ENCODE assay signal across 9 cellular contexts in the genomic region with DNA sequence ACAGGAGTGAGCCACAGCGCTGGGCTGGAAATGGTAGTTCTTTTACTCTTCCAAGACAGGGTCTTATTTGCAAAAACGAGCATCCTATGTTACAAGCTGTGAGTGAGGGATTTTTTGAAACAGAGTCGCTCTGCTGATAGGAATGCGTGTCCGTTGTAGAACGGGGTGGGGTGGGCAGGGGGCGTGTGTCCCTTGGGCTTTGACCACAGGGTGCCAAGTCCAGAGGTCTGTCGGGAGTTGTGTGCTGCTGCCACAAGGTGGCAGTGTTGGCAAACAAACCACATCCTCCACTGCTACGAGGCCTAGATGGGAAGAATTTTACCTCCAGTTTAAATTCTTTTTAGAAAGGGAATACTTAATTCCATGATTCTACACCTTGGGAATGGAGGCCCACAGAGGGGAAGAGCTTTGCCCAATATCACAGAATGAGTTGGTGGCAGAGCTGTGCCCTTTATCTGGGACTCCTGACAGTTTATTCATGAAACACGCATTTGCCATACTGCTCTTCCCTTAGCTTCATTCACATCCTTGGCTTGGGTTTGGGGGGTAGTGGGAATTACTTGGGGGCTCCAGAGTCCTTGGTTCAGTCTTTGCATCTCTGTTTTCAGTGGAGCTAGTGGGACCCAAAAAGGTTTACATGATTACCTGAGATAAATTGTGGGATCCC. TPM values are rescaled to one million over a fixed set of nuclear protein-coding genes. Genes with fewer than 3 reads are reported as not detected.
A peak's percentile ranks its signal among the peaks of the same experiment; 100 is the strongest.
DNase-seq lines count a peak whose midpoint lies in the region; ATAC-seq, FAIRE-seq and TF ChIP-seq lines count a peak whose summit lies in the region.
"Had no signal": no experiment of that assay in that cellular context is flagged by ENCODE, and none has a peak within 500 bp of the region (broad histone marks: within the 10 kb centered on the region; RNA-seq: fewer than 3 reads in every experiment).

No MANE protein-coding gene starts in this region.

- TF ChIP-seq POLR2A in IMR-90 (IDR thresholded peaks at IDR 0.05; ENCODE audit: low read depth, low read length): peak; percentile 56; the same call in 1 of the 2 replicates
- no peak for TF ChIP-seq POLR2A in testis (IDR thresholded peaks at IDR 0.05)

- peak; percentile 99 for TF ChIP-seq RAD21 in IMR-90 (IDR thresholded peaks at IDR 0.05; ENCODE audit: low read length)

- POLR2A ChIA-PET in IMR-90 (lab: Charles Lee; ENCODE audit: unreplicated experiment): interaction anchor here (1.9 kb wide), 1 partner anchor 97 kb away, joined by 6 read pairs; no protein-coding TSS in a partner anchor

- no peak overlapping the region for H3K4me2 ChIP-seq in IMR-90 (ENCODE audit: low read depth, low read length)
- peak overlapping the region; percentile 71 for H3K4me2 ChIP-seq in neural progenitor cell

- 0 out of 2 replicates have a peak overlapping the region, but pooled peaks have one; percentile 59 for H2AK5ac ChIP-seq in IMR-90 (ENCODE audit: low read depth, low read length)

- H3K36me3 ChIP-seq in IMR-90 (ENCODE audit: control insufficient read depth, insufficient read depth, low read length) (no peaks in the 10 kb centered on the region), neural progenitor cell (no peaks in the 10 kb centered on the region), testis (ENCODE audit: low read depth, missing control alignments) (no peaks in the 10 kb centered on the region)

- no peak overlapping the region for H4K91ac ChIP-seq in IMR-90 (ENCODE audit: insufficient read depth, low read depth, low read length)

- no peak overlapping the region for H3K18ac ChIP-seq in IMR-90 (ENCODE audit: low read depth, low read length)

- H3K4me1 ChIP-seq in IMR-90 (ENCODE audit: control insufficient read depth, insufficient read depth, low read length): peaks cover 14% of the 10 kb centered on the region
- peaks cover 34% of the 10 kb centered on the region for H3K4me1 ChIP-seq in neural progenitor cell
- peaks cover 6% of the 10 kb centered on the region for H3K4me1 ChIP-seq in testis

- H3K9me3 ChIP-seq in IMR-90 (ENCODE audit: control insufficient read depth, insufficient read depth, low read length) (no peaks in the 10 kb centered on the region), neural progenitor cell (ENCODE audit: low read depth) (no peaks in the 10 kb centered on the region), testis (no peaks in the 10 kb centered on the region)

- H3K27me3 Mint-ChIP-seq in Calu3 (ENCODE audit: unreplicated experiment): no peaks in the 10 kb centered on the region
- peaks cover 2% of the 10 kb centered on the region for H3K27me3 Mint-ChIP-seq in activated T-cell treated with anti-CD3 and anti-CD28 coated beads, Interleukin-2, amount 50 U/mL, for 4 hours (ENCODE audit: low read depth)
- peaks cover 11% of the 10 kb centered on the region for H3K27me3 Mint-ChIP-seq in neural progenitor cell (ENCODE audit: insufficient read depth, low read depth)
- H3K27me3 Mint-ChIP-seq: activated naive CD8-positive, alpha-beta T cell had no signal

- WGBS in IMR-90 (ENCODE audit: extremely low coverage in 2 of 2, insufficient read length in 1 of 2), 2 experiments: no CpG with 5 or more reads among the region's 10 CpGs
- 29 to 43% methylated on average over 10 of the region's 10 CpGs for WGBS in testis, 2 donors

- peak; percentile 95 for TF ChIP-seq CTCF in Calu3 (IDR thresholded peaks at IDR 0.05; ENCODE audit: unreplicated experiment)
- TF ChIP-seq CTCF in IMR-90 (conservative IDR thresholded peaks at IDR 0.05; ENCODE audit: low read depth, low read length): peak; percentile 93
- peak; percentile 87 for TF ChIP-seq CTCF in fibroblast of the aortic adventitia (IDR thresholded peaks at IDR 0.05; ENCODE audit: insufficient read depth, low read length)
- TF ChIP-seq CTCF in neural progenitor cell (IDR thresholded peaks at IDR 0.05): peak; percentile 98
- TF ChIP-seq CTCF in testis (IDR thresholded peaks at IDR 0.05): peak; percentile 91 to 93 (median 92)

- H3F3A ChIP-seq in neural progenitor cell (ENCODE audit: low read depth): peaks cover 17% of the 10 kb centered on the region

- H4K20me1 ChIP-seq in IMR-90 (ENCODE audit: insufficient read depth, low read length): no peaks in the 10 kb centered on the region
- H4K20me1 ChIP-seq in neural progenitor cell (ENCODE audit: low read depth): no peaks in the 10 kb centered on the region

- intact Hi-C loops in Calu3 (cut with micrococcal nuclease; ENCODE audit: unreplicated experiment): loop anchor here (1.0 to 2.0 kb wide), 2 partner anchors 97 to 184 kb away; no protein-coding TSS in a partner anchor
- intact Hi-C loops in IMR-90 (cut with micrococcal nuclease): loop anchor here (1.0 kb wide), 1 partner anchor 97 kb away; no protein-coding TSS in a partner anchor
- intact Hi-C loops in testis (cut with DNase I; ENCODE audit: low total_unique reads): loop anchor here (5.0 kb wide), 1 partner anchor 96 kb away; no protein-coding TSS in a partner anchor

- no peaks in the 10 kb centered on the region for H3K79me1 ChIP-seq in IMR-90 (ENCODE audit: low read depth in 1 of 2, low read length in 2 of 2)

- DNase-seq in Calu3: peak; percentile 84
- peak; percentile 77 for DNase-seq in IMR-90
- peak; percentile 60 for DNase-seq in RCC 7860 (ENCODE audit: low spot score)
- DNase-seq in activated T-cell treated with anti-CD3 and anti-CD28 coated beads, Interleukin-2, amount 50 U/mL, for 4 hours: peak; percentile 50
- peak; percentile 81 for DNase-seq in fibroblast of the aortic adventitia (ENCODE audit: low read depth)
- DNase-seq in neural progenitor cell (ENCODE audit: low spot score): peak; percentile 92
- DNase-seq in testis: peak; percentile 75

- H3K4me3 Mint-ChIP-seq in Calu3 (ENCODE audit: low read depth, unreplicated experiment) (no peak overlapping the region), neural progenitor cell (peak overlapping the region; percentile 39)
- no peak overlapping the region for H3K4me3 Mint-ChIP-seq in activated T-cell treated with anti-CD3 and anti-CD28 coated beads, Interleukin-2, amount 50 U/mL, for 4 hours
- H3K4me3 Mint-ChIP-seq: activated naive CD8-positive, alpha-beta T cell had no signal

- H3K27ac ChIP-seq in IMR-90 (ENCODE audit: insufficient read depth, low read length) (no peak overlapping the region), neural progenitor cell (no peak overlapping the region), testis (no peak overlapping the region)

- H3K4me3 ChIP-seq in IMR-90 (ENCODE audit: insufficient read depth, low read depth, low read length): no peak overlapping the region
- no peak overlapping the region for H3K4me3 ChIP-seq in fibroblast of the aortic adventitia (ENCODE audit: low read depth, low read length)
- H3K4me3 ChIP-seq in neural progenitor cell: peak overlapping the region; percentile 22
- H3K4me3 ChIP-seq in testis: no peak overlapping the region

- peak overlapping the region; percentile 7 for H2AK9ac ChIP-seq in IMR-90 (replicated peaks; ENCODE audit: low read depth, low read length, poor library complexity)

- H2BK15ac ChIP-seq in IMR-90 (ENCODE audit: low read depth, low read length): peak overlapping the region; percentile 75; the same call in 1 of the 3 replicates

- no peak overlapping the region for H3K23ac ChIP-seq in IMR-90 (ENCODE audit: low read depth, low read length)

- in situ Hi-C loops in IMR-90 (cut with MboI; ENCODE audit: low sequenced_read_pairs): loop anchor here (5.0 kb wide), 2 partner anchors 96 to 176 kb away; no protein-coding TSS in a partner anchor

- ATAC-seq in IMR-90 (ENCODE audit: low read depth) (peak; percentile 71), HG03139 (IDR thresholded peaks at IDR 0.05; ENCODE audit: unreplicated experiment) (no peak)
- ATAC-seq in activated T-cell treated with anti-CD3 and anti-CD28 coated beads, Interleukin-2, amount 50 U/mL, for 4 hours: peak; percentile 78 to 90

- H3K27me3 ChIP-seq in IMR-90 (ENCODE audit: control insufficient read depth, insufficient read depth, low read length): no peaks in the 10 kb centered on the region
- H3K27me3 ChIP-seq in neural progenitor cell: no peaks in the 10 kb centered on the region
- no peaks in the 10 kb centered on the region for H3K27me3 ChIP-seq in testis

- no peaks in the 10 kb centered on the region for H3K36me3 Mint-ChIP-seq in Calu3 (ENCODE audit: insufficient read depth, unreplicated experiment)
- H3K36me3 Mint-ChIP-seq in activated T-cell treated with anti-CD3 and anti-CD28 coated beads, Interleukin-2, amount 50 U/mL, for 4 hours (ENCODE audit: insufficient read depth): no peaks in the 10 kb centered on the region
- H3K36me3 Mint-ChIP-seq in neural progenitor cell: no peaks in the 10 kb centered on the region
- H3K36me3 Mint-ChIP-seq: activated naive CD8-positive, alpha-beta T cell had no signal

- no peak overlapping the region; the same call in 1 of the 2 replicates for H3K14ac ChIP-seq in IMR-90 (replicated peaks; ENCODE audit: low read depth, low read length)

- peak overlapping the region; percentile 79 for H3K4ac ChIP-seq in IMR-90 (ENCODE audit: low read depth, low read length)

- dilution Hi-C loops in IMR-90 (cut with HindIII; ENCODE audit: low sequenced_read_pairs, unreplicated experiment): no loop called here

- peak overlapping the region; percentile 66 for H2BK120ac ChIP-seq in IMR-90 (ENCODE audit: low read depth, low read length)

- H3K4me1 Mint-ChIP-seq in Calu3 (ENCODE audit: low read depth, unreplicated experiment): peaks cover 37% of the 10 kb centered on the region
- peaks cover 15% of the 10 kb centered on the region for H3K4me1 Mint-ChIP-seq in activated T-cell treated with anti-CD3 and anti-CD28 coated beads, Interleukin-2, amount 50 U/mL, for 4 hours (ENCODE audit: low read depth)
- H3K4me1 Mint-ChIP-seq in neural progenitor cell: peaks cover 53% of the 10 kb centered on the region

- H2BK5ac ChIP-seq in IMR-90 (ENCODE audit: low read depth, low read length, poor library complexity, severe bottlenecking): no peak overlapping the region

- no peak overlapping the region for H3K27ac Mint-ChIP-seq in Calu3 (ENCODE audit: unreplicated experiment)
- H3K27ac Mint-ChIP-seq in neural progenitor cell: no peak overlapping the region
- H3K27ac Mint-ChIP-seq: activated naive CD8-positive, alpha-beta T cell had no signal

- H3K79me2 ChIP-seq in neural progenitor cell (ENCODE audit: low read depth): no peaks in the 10 kb centered on the region

- no peak for FAIRE-seq in RCC 7860 (lab: Jason Lieb, UNC)

- H3K9ac ChIP-seq in IMR-90 (ENCODE audit: low read depth, low read length): no peak overlapping the region
- no peak overlapping the region for H3K9ac ChIP-seq in neural progenitor cell

- H3K9me3 Mint-ChIP-seq in Calu3 (ENCODE audit: low read depth, unreplicated experiment): no peaks in the 10 kb centered on the region
- no peaks in the 10 kb centered on the region for H3K9me3 Mint-ChIP-seq in activated T-cell treated with anti-CD3 and anti-CD28 coated beads, Interleukin-2, amount 50 U/mL, for 4 hours
- H3K9me3 Mint-ChIP-seq in neural progenitor cell: no peaks in the 10 kb centered on the region

- BruUV-seq in Calu3 (replicated peaks; lab: Mats Ljungman, UMichigan) (no TSS peak), IMR-90 (replicated peaks; lab: Mats Ljungman, UMichigan) (no TSS peak)

- H2AFZ ChIP-seq in IMR-90 (replicated peaks; ENCODE audit: low read length, poor library complexity) (peak overlapping the region; percentile 67), neural progenitor cell (replicated peaks) (peak overlapping the region; percentile 7)

- CTCF ChIA-PET in Calu3 (lab: Charles Lee) (interaction anchor here (0.7 to 7.3 kb wide), 9 partner anchors 10 to 184 kb away, joined by 3 to 109 read pairs (median 5); a partner anchor contains a TSS), IMR-90 (lab: Yijun Ruan, JAX) (interaction anchor here (0.6 to 8.7 kb wide), 10 partner anchors 11 to 183 kb away, joined by 3 to 82 read pairs (median 4); no protein-coding TSS in a partner anchor)

- peak overlapping the region; percentile 50; the same call in 1 of the 2 replicates for H2BK20ac ChIP-seq in IMR-90 (ENCODE audit: low read depth, low read length)

- peaks cover 15% of the 10 kb centered on the region for H3K9me1 ChIP-seq in IMR-90 (ENCODE audit: insufficient read depth, low read length)

- no peak overlapping the region for H3K56ac ChIP-seq in IMR-90 (ENCODE audit: extremely low read depth, insufficient read depth, low read length)

- H4K5ac ChIP-seq in IMR-90 (ENCODE audit: low read depth, low read length): no peak overlapping the region

- peak overlapping the region in 1 of 2 experiments; percentile 41; a peak in 1 of 4 replicates for H4K8ac ChIP-seq in IMR-90 (ENCODE audit: low read depth in 2 of 2, low read length in 2 of 2)

RNA-seq across cellular contexts. Expression of a gene that starts 30.6 kb away (rescaled TPM):
- total RNA-seq in Calu3 (2022): 80.3 and 85.6 TPM in 2 replicates
- 3.3 and 4.3 TPM in 2 replicates for total RNA-seq in IMR-90 (2012; rRNA removed)
- 12.7 and 13.2 TPM in 2 replicates for polyA plus RNA-seq in IMR-90 (2012; rRNA removed)
- 9.5 TPM in 2 replicates for polyA plus RNA-seq in IMR-90 (2012; cell fraction: cytosol; rRNA removed)
- 17.9 and 24.9 TPM in 2 replicates for polyA plus RNA-seq in IMR-90 (2012; cell fraction: nucleus; rRNA removed; ENCODE audit: low replicate concordance)
- 1 to 10 TPM; 1.1 to 2.2 (median 2.2) TPM for total RNA-seq in activated T-cell treated with anti-CD3 and anti-CD28 coated beads, Interleukin-2, amount 50 U/mL, for 4 hours
- total RNA-seq in fibroblast of the aortic adventitia (ENCODE audit: low replicate concordance): 0.41 and 6.1 TPM in 2 replicates
- 1.1 and 5.9 TPM in 2 replicates for total RNA-seq in neural progenitor cell (ENCODE audit: low replicate concordance)
- total RNA-seq in testis: 1 to 10 TPM; 1.4 to 2.2 TPM
- polyA plus RNA-seq in testis (ENCODE audit: insufficient read depth, low read depth, low replicate concordance): 1.6 TPM

Comparison
In these comparisons a context has a peak if more than half of its experiments do, and no peak if none do; other contexts are left out.
1. RNA of a gene that starts 30.6 kb away (total RNA-seq): 80.3 to 85.6 TPM in Calu3; 0.41 to 6.1 TPM in fibroblast of the aortic adventitia, 3.3 to 4.3 TPM in IMR-90, 1.4 to 2.2 TPM in testis, 1.1 to 2.2 TPM in activated T-cell treated with anti-CD3 and anti-CD28 coated beads, Interleukin-2, amount 50 U/mL, for 4 hours and 1.1 to 5.9 TPM in neural progenitor cell; every median in the first group is over 10 times any median in the second.
2. Peak in every context shown above with its lines, with median percentiles within 50 percentile points of each other: DNase-seq and CTCF ChIP-seq.